In the genomic region with DNA sequence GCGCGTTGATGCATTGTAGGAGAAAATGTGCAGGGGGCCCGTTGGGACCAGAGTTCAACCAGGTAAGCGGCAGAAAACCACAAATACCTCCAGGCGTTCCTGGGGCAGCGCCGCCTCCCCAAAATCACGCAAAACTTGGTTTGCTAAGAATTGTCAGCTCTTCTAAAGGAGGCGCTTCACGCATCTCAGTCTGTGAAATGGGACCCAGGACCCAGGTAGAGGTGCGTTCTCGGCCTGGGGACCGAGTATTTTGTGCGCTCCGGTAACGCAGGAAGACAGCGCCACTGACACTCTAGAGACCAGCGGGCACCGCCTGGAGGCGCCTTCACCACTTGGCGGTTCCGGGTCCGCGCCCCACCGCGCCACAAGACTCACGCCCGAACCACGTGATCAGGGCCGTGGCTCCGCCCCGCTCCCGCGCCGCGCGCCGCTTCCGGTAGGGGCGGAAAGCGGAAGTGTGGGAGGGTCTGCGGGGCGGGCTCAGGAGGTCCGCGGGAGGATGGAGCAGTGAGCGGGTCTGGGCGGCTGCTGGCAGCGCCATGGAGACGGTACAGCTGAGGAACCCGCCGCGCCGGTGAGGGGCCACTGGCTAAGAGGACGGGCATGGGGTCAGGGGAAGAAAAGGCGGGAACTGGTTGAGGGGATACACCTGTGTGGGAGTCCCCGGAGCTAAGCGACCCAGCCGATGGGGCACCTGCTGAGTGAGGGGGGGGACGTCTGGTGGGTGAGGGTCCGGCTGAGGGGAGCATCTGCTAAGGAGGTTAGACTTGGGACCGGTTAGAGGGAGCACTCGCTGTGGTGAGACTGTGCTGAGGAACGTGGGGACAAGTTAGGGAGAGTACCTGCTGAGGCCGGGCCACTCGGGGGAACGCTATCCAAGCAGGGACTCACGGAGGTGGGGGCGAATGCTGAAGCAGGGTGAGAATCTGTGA, we compare ENCODE assay signal across 8 cellular contexts. TPM values are rescaled to one million over a fixed set of nuclear protein-coding genes. Genes with fewer than 3 reads are reported as not detected.
DNase-seq lines count a peak whose midpoint lies in the region; ATAC-seq and TF ChIP-seq lines count a peak whose summit lies in the region.

A gene (plus strand): TSS at position 483 of the 932 bp plus-strand sequence. CDS start 57 bp downstream, at position 540.

- H3K4me2 ChIP-seq in smooth muscle cell: peak within 1 kb of the TSS; percentile 90

- DNase-seq in ACHN: peak; percentile 93
- peak; percentile 97 for DNase-seq in NCI-H2196 (lab: John Stamatoyannopoulos, UW; ENCODE audit: unreplicated experiment)
- DNase-seq in breast epithelium (ENCODE audit: low spot score in 2 of 2): peak; percentile 89 to 91
- DNase-seq in smooth muscle cell (lab: John Stamatoyannopoulos, UW; ENCODE audit: unreplicated experiment): peak; percentile 67

- no peaks in the 10 kb centered on the region for H3F3A ChIP-seq in smooth muscle cell (ENCODE audit: low read depth)

- intact Hi-C loops in breast epithelium (cut with DNase I; ENCODE audit: low total_unique reads): no loop called here

- TF ChIP-seq CTCF in VCaP (conservative IDR thresholded peaks at IDR 0.05): peak; percentile 74
- peak; percentile 41 to 55 (median 48) for TF ChIP-seq CTCF in breast epithelium (IDR thresholded peaks at IDR 0.05)
- TF ChIP-seq CTCF in smooth muscle cell (IDR thresholded peaks at IDR 0.05; ENCODE audit: borderline replicate concordance, insufficient read depth, poor library complexity, severe bottlenecking): peak; percentile 17

- TF ChIP-seq POLR2A in breast epithelium (IDR thresholded peaks at IDR 0.05): peak; percentile 78

- H3K4me1 ChIP-seq in breast epithelium (peaks cover 0 to 18% of the 10 kb centered on the region in 2 donors), iPS-20b (ENCODE audit: insufficient read depth, low read length) (peaks cover 8% of the 10 kb centered on the region; the same call in 1 of the 2 replicates), smooth muscle cell (ENCODE audit: low read depth) (peaks cover 9% of the 10 kb centered on the region)

- H3K9ac ChIP-seq in iPS-20b (ENCODE audit: low read depth, low read length) (peak within 1 kb of the TSS; percentile 86), smooth muscle cell (ENCODE audit: low read depth) (peak within 1 kb of the TSS; percentile 56)

- 1% methylated on average over 66 of the region's 68 CpGs for WGBS in smooth muscle cell (ENCODE audit: low lambda C conversion rate)

- in situ Hi-C loops in ACHN (cut with HindIII; ENCODE audit: low pct_ligation_motif_present, low pct_unique_long_range_greater_than_20kb, low sequenced_read_pairs): no loop called here

- peak within 1 kb of the TSS; percentile 82 for H2AFZ ChIP-seq in smooth muscle cell (ENCODE audit: low read depth)

- no peaks in the 10 kb centered on the region for H4K20me1 ChIP-seq in smooth muscle cell (ENCODE audit: low read depth)

- H3K27me3 ChIP-seq in breast epithelium: no peaks in the 10 kb centered on the region
- peaks cover 33% of the 10 kb centered on the region for H3K27me3 ChIP-seq in iPS-20b (ENCODE audit: insufficient read depth, low read length)
- no peaks in the 10 kb centered on the region for H3K27me3 ChIP-seq in smooth muscle cell (ENCODE audit: low read depth)

- H3K36me3 ChIP-seq in breast epithelium: no peaks in the 10 kb centered on the region
- no peaks in the 10 kb centered on the region for H3K36me3 ChIP-seq in iPS-20b (ENCODE audit: insufficient read depth, low read depth, low read length)
- no peaks in the 10 kb centered on the region for H3K36me3 ChIP-seq in smooth muscle cell (ENCODE audit: low read depth)

- H3K27ac ChIP-seq in VCaP (peak within 1 kb of the TSS; percentile 77), breast epithelium (peak within 1 kb of the TSS; percentile 89 to 90), iPS-20b (ENCODE audit: low read length) (no peak within 1 kb of the TSS), smooth muscle cell (ENCODE audit: low read depth) (no peak within 1 kb of the TSS)

- H3K9me3 ChIP-seq in breast epithelium (no peaks in the 10 kb centered on the region), iPS-20b (ENCODE audit: insufficient read depth, low read depth, low read length) (no peaks in the 10 kb centered on the region), smooth muscle cell (replicated peaks; ENCODE audit: low read depth) (no peaks in the 10 kb centered on the region)

- peaks cover 46% of the 10 kb centered on the region for H3K79me2 ChIP-seq in smooth muscle cell (ENCODE audit: low read depth)

- H3K4me3 ChIP-seq in breast epithelium: peak within 1 kb of the TSS; percentile 83 to 93 (median 86)
- H3K4me3 ChIP-seq in iPS-20b (ENCODE audit: low read length): peak within 1 kb of the TSS; percentile 92
- H3K4me3 ChIP-seq in smooth muscle cell: peak within 1 kb of the TSS; percentile 81

- ATAC-seq in GM18868 (IDR thresholded peaks at IDR 0.05; ENCODE audit: unreplicated experiment) (peak; percentile 71), HG03108 (IDR thresholded peaks at IDR 0.05; ENCODE audit: unreplicated experiment) (peak; percentile 70)

RNA-seq across cellular contexts. Expression of the gene that starts here (rescaled TPM):
- total RNA-seq in breast epithelium (10 to 100 TPM; 33.1 to 35.3 (median 34.7) TPM), smooth muscle cell (24.2 and 33.5 TPM in 2 replicates)
- 16.8 and 24.8 TPM in 2 replicates for polyA plus RNA-seq in smooth muscle cell

Comparison
In these comparisons a context has a peak if more than half of its experiments do, and no peak if none do; other contexts are left out.
1. H3K27ac ChIP-seq: peak in VCaP (single experiment) and breast epithelium (2 of 2); none in iPS-20b (single experiment) and smooth muscle cell (single experiment).
2. CTCF ChIP-seq: peak in every context shown above with its lines; median percentile 74 in VCaP; 48 in breast epithelium; 17 in smooth muscle cell.
3. Peak in every context shown above with its lines, with median percentiles within 50 percentile points of each other: DNase-seq and H3K4me3 ChIP-seq.